Comparison of ENCODE assay signal across 17 cellular contexts in genomic region chr20:54323227-54323734, GRCh38.
DNase-seq lines count a peak whose midpoint lies in the region; ATAC-seq and TF ChIP-seq lines count a peak whose summit lies in the region.
"Had no signal": no experiment of that assay in that cellular context is flagged by ENCODE, and none has a peak within 500 bp of the region (broad histone marks: within the 10 kb centered on the region; RNA-seq: fewer than 3 reads in every experiment).

No MANE protein-coding gene starts in this region.

- CTCF ChIA-PET in activated CD4-positive, alpha-beta T cell treated with anti-CD3 and anti-CD28 coated beads, Interleukin-2, amount 10 ng/mL, durations not matched to agents 7 days and 5 days (lab: Charles Lee) = no interaction called here

- no peak overlapping the region for H3K4me3 Mint-ChIP-seq in activated CD4-positive, alpha-beta T cell treated with anti-CD3 and anti-CD28 coated beads, Interleukin-2, amount 10 ng/mL, durations not matched to agents 24 days and 14 days
- no peak overlapping the region for H3K4me3 Mint-ChIP-seq in activated CD4-positive, alpha-beta T cell treated with anti-CD3 and anti-CD28 coated beads, Interleukin-2, amount 10 ng/mL, durations not matched to agents 7 days and 5 days
- H3K4me3 Mint-ChIP-seq in activated naive CD8-positive, alpha-beta T cell treated with anti-CD3 and anti-CD28 coated beads for 36 hours = no peak overlapping the region
- H3K4me3 Mint-ChIP-seq in nephron progenitor cell = no peak overlapping the region
- H3K4me3 Mint-ChIP-seq: CD4-positive, alpha-beta memory T cell had no signal

- no peaks in the 10 kb centered on the region for H3K36me3 Mint-ChIP-seq in activated CD4-positive, alpha-beta T cell treated with anti-CD3 and anti-CD28 coated beads, Interleukin-2, amount 10 ng/mL, durations not matched to agents 24 days and 14 days (ENCODE audit: low read depth)
- no peaks in the 10 kb centered on the region for H3K36me3 Mint-ChIP-seq in activated CD4-positive, alpha-beta T cell treated with anti-CD3 and anti-CD28 coated beads, Interleukin-2, amount 10 ng/mL, durations not matched to agents 7 days and 5 days (ENCODE audit: low read depth)
- peaks cover 1% of the 10 kb centered on the region for H3K36me3 Mint-ChIP-seq in activated naive CD8-positive, alpha-beta T cell treated with anti-CD3 and anti-CD28 coated beads for 36 hours
- H3K36me3 Mint-ChIP-seq in nephron progenitor cell (ENCODE audit: low read depth) = no peaks in the 10 kb centered on the region
- H3K36me3 Mint-ChIP-seq: CD4-positive, alpha-beta memory T cell had no signal

- POLR2A ChIA-PET in activated CD4-positive, alpha-beta T cell treated with anti-CD3 and anti-CD28 coated beads, Interleukin-2, amount 10 ng/mL, durations not matched to agents 7 days and 5 days (lab: Charles Lee) = no interaction called here

- no peak for ATAC-seq in GM21529 (IDR thresholded peaks at IDR 0.05; ENCODE audit: unreplicated experiment)
- ATAC-seq: HepG2 had no signal

- peak overlapping the region; percentile 84 for H3K27ac Mint-ChIP-seq in activated CD4-positive, alpha-beta T cell treated with anti-CD3 and anti-CD28 coated beads, Interleukin-2, amount 10 ng/mL, durations not matched to agents 24 days and 14 days
- H3K27ac Mint-ChIP-seq in activated CD4-positive, alpha-beta T cell treated with anti-CD3 and anti-CD28 coated beads, Interleukin-2, amount 10 ng/mL, durations not matched to agents 7 days and 5 days = no peak overlapping the region
- peak overlapping the region; percentile 73 for H3K27ac Mint-ChIP-seq in activated naive CD8-positive, alpha-beta T cell treated with anti-CD3 and anti-CD28 coated beads for 36 hours
- no peak overlapping the region for H3K27ac Mint-ChIP-seq in nephron progenitor cell
- H3K27ac Mint-ChIP-seq: CD4-positive, alpha-beta memory T cell had no signal

- DNase-seq in activated CD4-positive, alpha-beta T cell treated with anti-CD3 and anti-CD28 coated beads, Interleukin-2, amount 10 ng/mL, durations not matched to agents 24 days and 14 days = no peak
- DNase-seq in activated CD4-positive, alpha-beta T cell treated with anti-CD3 and anti-CD28 coated beads, Interleukin-2, amount 10 ng/mL, durations not matched to agents 7 days and 5 days = no peak
- DNase-seq in G401 (ENCODE audit: low spot score) (peak; percentile 5), fibroblast of pulmonary artery (ENCODE audit: low read depth) (peak; percentile 19), DMS 273 (lab: John Stamatoyannopoulos, UW; ENCODE audit: unreplicated experiment) (no peak), nephron progenitor cell (no peak)
- no peak for DNase-seq in activated naive CD8-positive, alpha-beta T cell treated with anti-CD3 and anti-CD28 coated beads for 36 hours
- DNase-seq: CD4-positive, alpha-beta memory T cell; DMS79 treated with DMSO at 0.1 percent for 48 hours; GF-D8; NCI-H1105 treated with DMSO at 0.1 percent for 48 hours; NCI-H187; NCI-H446; NCI-H748 treated with DMSO at 0.1 percent for 48 hours; SHP77 treated with DMSO at 0.1 percent for 48 hours had no signal

- no peaks in the 10 kb centered on the region for H3K27me3 Mint-ChIP-seq in activated CD4-positive, alpha-beta T cell treated with anti-CD3 and anti-CD28 coated beads, Interleukin-2, amount 10 ng/mL, durations not matched to agents 24 days and 14 days
- peaks cover 2% of the 10 kb centered on the region for H3K27me3 Mint-ChIP-seq in activated CD4-positive, alpha-beta T cell treated with anti-CD3 and anti-CD28 coated beads, Interleukin-2, amount 10 ng/mL, durations not matched to agents 7 days and 5 days
- peaks cover 15% of the 10 kb centered on the region for H3K27me3 Mint-ChIP-seq in activated naive CD8-positive, alpha-beta T cell treated with anti-CD3 and anti-CD28 coated beads for 36 hours
- peaks cover 3% of the 10 kb centered on the region for H3K27me3 Mint-ChIP-seq in nephron progenitor cell (ENCODE audit: low read depth, poor library complexity)

- intact Hi-C loops in activated CD4-positive, alpha-beta T cell treated with anti-CD3 and anti-CD28 coated beads, Interleukin-2, amount 10 ng/mL, durations not matched to agents 24 days and 14 days (cut with micrococcal nuclease) = loop anchor here (5.0 kb wide), 1 partner anchor 116 kb away; the partner anchor contains the start of gene PFDN4

- H3K4me3 ChIP-seq in fibroblast of pulmonary artery (replicated peaks; ENCODE audit: low read depth, low read length) = no peak overlapping the region

- H3K4me1 Mint-ChIP-seq in activated CD4-positive, alpha-beta T cell treated with anti-CD3 and anti-CD28 coated beads, Interleukin-2, amount 10 ng/mL, durations not matched to agents 24 days and 14 days = peaks cover 28% of the 10 kb centered on the region
- H3K4me1 Mint-ChIP-seq in activated CD4-positive, alpha-beta T cell treated with anti-CD3 and anti-CD28 coated beads, Interleukin-2, amount 10 ng/mL, durations not matched to agents 7 days and 5 days = no peaks in the 10 kb centered on the region
- H3K4me1 Mint-ChIP-seq in activated naive CD8-positive, alpha-beta T cell treated with anti-CD3 and anti-CD28 coated beads for 36 hours = peaks cover 43% of the 10 kb centered on the region
- no peaks in the 10 kb centered on the region for H3K4me1 Mint-ChIP-seq in nephron progenitor cell
- H3K4me1 Mint-ChIP-seq: CD4-positive, alpha-beta memory T cell had no signal

- peaks cover 8% of the 10 kb centered on the region for H3K9me3 Mint-ChIP-seq in activated CD4-positive, alpha-beta T cell treated with anti-CD3 and anti-CD28 coated beads, Interleukin-2, amount 10 ng/mL, durations not matched to agents 24 days and 14 days
- no peaks in the 10 kb centered on the region for H3K9me3 Mint-ChIP-seq in activated CD4-positive, alpha-beta T cell treated with anti-CD3 and anti-CD28 coated beads, Interleukin-2, amount 10 ng/mL, durations not matched to agents 7 days and 5 days
- H3K9me3 Mint-ChIP-seq in activated naive CD8-positive, alpha-beta T cell treated with anti-CD3 and anti-CD28 coated beads for 36 hours = peaks cover 1% of the 10 kb centered on the region
- no peaks in the 10 kb centered on the region for H3K9me3 Mint-ChIP-seq in nephron progenitor cell
- H3K9me3 Mint-ChIP-seq: CD4-positive, alpha-beta memory T cell had no signal

- in situ Hi-C loops in G401 (cut with HindIII; ENCODE audit: low sequenced_read_pairs) = no loop called here

- TF ChIP-seq CTCF in fibroblast of pulmonary artery (IDR thresholded peaks at IDR 0.05; ENCODE audit: low read length, missing control alignments) = no peak
- TF ChIP-seq CTCF in nephron progenitor cell (IDR thresholded peaks at IDR 0.05) = no peak

Comparison
In these comparisons a context has a peak if more than half of its experiments do, and no peak if none do; other contexts are left out.
1. H3K27ac Mint-ChIP-seq: peak in activated CD4-positive, alpha-beta T cell treated with anti-CD3 and anti-CD28 coated beads, Interleukin-2, amount 10 ng/mL, durations not matched to agents 24 days and 14 days (single experiment) and activated naive CD8-positive, alpha-beta T cell treated with anti-CD3 and anti-CD28 coated beads for 36 hours (single experiment); none in activated CD4-positive, alpha-beta T cell treated with anti-CD3 and anti-CD28 coated beads, Interleukin-2, amount 10 ng/mL, durations not matched to agents 7 days and 5 days (single experiment) and nephron progenitor cell (single experiment).
2. DNase-seq: peak in G401 (single experiment) and fibroblast of pulmonary artery (single experiment); none in activated CD4-positive, alpha-beta T cell treated with anti-CD3 and anti-CD28 coated beads, Interleukin-2, amount 10 ng/mL, durations not matched to agents 24 days and 14 days (single experiment), activated CD4-positive, alpha-beta T cell treated with anti-CD3 and anti-CD28 coated beads, Interleukin-2, amount 10 ng/mL, durations not matched to agents 7 days and 5 days (single experiment), activated naive CD8-positive, alpha-beta T cell treated with anti-CD3 and anti-CD28 coated beads for 36 hours (single experiment), DMS 273 (single experiment) and nephron progenitor cell (single experiment).